9 cellular contexts compared by ENCODE assay signal in the genomic region with DNA sequence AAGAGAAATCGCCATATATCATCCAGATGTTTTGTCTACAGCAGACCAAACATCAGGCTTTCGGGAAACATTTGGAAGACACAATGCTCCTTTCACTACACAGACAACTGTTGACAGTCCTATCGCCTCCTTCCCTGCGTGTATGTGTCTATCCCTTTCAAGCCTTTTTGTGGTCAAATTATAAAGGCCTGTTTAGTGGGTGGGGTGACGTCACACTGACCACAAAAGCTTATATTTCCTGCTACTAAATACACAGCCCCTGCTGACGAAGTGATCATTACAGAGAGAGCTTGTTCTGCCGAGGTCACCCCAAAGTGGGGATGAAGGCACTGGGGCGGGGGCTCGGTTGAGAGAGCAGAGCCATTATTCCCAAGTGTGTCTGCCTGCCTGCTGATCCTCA.
DNase-seq lines count a peak whose midpoint lies in the region; ATAC-seq and TF ChIP-seq lines count a peak whose summit lies in the region.
"Had no signal": no experiment of that assay in that cellular context is flagged by ENCODE, and none has a peak within 500 bp of the region (broad histone marks: within the 10 kb centered on the region; RNA-seq: fewer than 3 reads in every experiment).

No MANE protein-coding gene starts in this region.

- H3K9me3 ChIP-seq in mammary epithelial cell (replicated peaks; ENCODE audit: insufficient read depth, low read length) = no peaks in the 10 kb centered on the region
- no peaks in the 10 kb centered on the region for H3K9me3 ChIP-seq in ovary
- no peaks in the 10 kb centered on the region for H3K9me3 ChIP-seq in right atrium auricular region

- BruUV-seq in mammary epithelial cell (replicated peaks; lab: Mats Ljungman, UMichigan) = no TSS peak

- CTCF ChIA-PET in mammary epithelial cell (lab: Charles Lee; ENCODE audit: low non-redundant PET) = interaction anchor here (0.6 kb wide), 1 partner anchor 480 kb away, joined by 12 read pairs; no protein-coding TSS in a partner anchor

- no peaks in the 10 kb centered on the region for H4K20me1 ChIP-seq in mammary epithelial cell (ENCODE audit: insufficient read depth, low read length)

- peak; percentile 55 for DNase-seq in NOMO-1 treated with DMSO at 0.1 percent for 48 hours (lab: John Stamatoyannopoulos, UW; ENCODE audit: unreplicated experiment)
- DNase-seq in NOMO-1 treated with dmso at 0.1 percent for 144 hours (lab: John Stamatoyannopoulos, UW; ENCODE audit: unreplicated experiment) = no peak
- peak; percentile 38 for DNase-seq in NCI-H774 (lab: John Stamatoyannopoulos, UW)
- DNase-seq in mammary epithelial cell = peak; percentile 91
- DNase-seq in ovary = peak in 3 of 5 donors; percentile 28 to 48 (median 46)
- DNase-seq in epidermal melanocyte (ENCODE audit: insufficient read length, low spot score) = no peak
- no peak for DNase-seq in right atrium auricular region (ENCODE audit: low spot score)

- 47% methylated on average over 8 of the region's 9 CpGs for WGBS in mammary epithelial cell (ENCODE audit: low coverage, missing lambda C conversion rate)
- 27 to 61% (median 28%) methylated on average over 9 of the region's 9 CpGs for WGBS in ovary, 3 donors

- H3K79me2 ChIP-seq in mammary epithelial cell (ENCODE audit: insufficient read depth, low read length) = no peaks in the 10 kb centered on the region

- TF ChIP-seq EP300 in ovary (IDR thresholded peaks at IDR 0.05) = no peak

- H3K27ac ChIP-seq in mammary epithelial cell (ENCODE audit: insufficient read depth, low read depth, low read length) (no peak overlapping the region), ovary (peak overlapping the region in 1 of 2 donors; percentile 22), right atrium auricular region (no peak overlapping the region)
- H3K27ac ChIP-seq: C4-2B had no signal

- dilution Hi-C loops in mammary epithelial cell (cut with HindIII; ENCODE audit: low sequenced_read_pairs) = loop anchor here (25.0 kb wide), 1 partner anchor 350 kb away; no protein-coding TSS in a partner anchor

- in situ Hi-C loops in mammary epithelial cell (cut with MboI; ENCODE audit: low sequenced_read_pairs in 2 of 2) = loop anchor here (5.0 to 25.0 kb wide), 4 partner anchors 350 to 550 kb away; a partner anchor contains a TSS

- H2AFZ ChIP-seq in mammary epithelial cell (ENCODE audit: low read depth, low read length) = peak overlapping the region; percentile 12

- intact Hi-C loops in mammary epithelial cell (cut with micrococcal nuclease) (loop anchor here (10.0 kb wide), 1 partner anchor 122 kb away; no protein-coding TSS in a partner anchor), ovary (cut with DNase I) (loop anchor here in 1 of 4 donors (5.0 kb wide), 1 partner anchor 465 kb away; a partner anchor contains a TSS)

- no peak overlapping the region for H3K9ac ChIP-seq in mammary epithelial cell (ENCODE audit: insufficient read depth, low read length)

- TF ChIP-seq CTCF in mammary epithelial cell (conservative IDR thresholded peaks at IDR 0.05 in 1 of 2, IDR thresholded peaks at IDR 0.05 in 1 of 2; ENCODE audit: extremely low read depth in 1 of 2, insufficient read depth in 1 of 2, low read depth in 1 of 2, low read length in 2 of 2) = no peak
- TF ChIP-seq CTCF in ovary (IDR thresholded peaks at IDR 0.05) = no peak
- TF ChIP-seq CTCF in right atrium auricular region (IDR thresholded peaks at IDR 0.05) = no peak

- H3K27me3 ChIP-seq in mammary epithelial cell (ENCODE audit: insufficient read depth, low read length) (no peaks in the 10 kb centered on the region), ovary (no peaks in the 10 kb centered on the region), right atrium auricular region (no peaks in the 10 kb centered on the region)

- H3K4me3 ChIP-seq in mammary epithelial cell (replicated peaks in 1 of 3; ENCODE audit: insufficient read depth in 1 of 3, low read depth in 2 of 3, low read length in 3 of 3) (no peak overlapping the region), ovary (no peak overlapping the region), right atrium auricular region (no peak overlapping the region)

- H3K36me3 ChIP-seq in mammary epithelial cell (ENCODE audit: insufficient read depth, low read length) = no peaks in the 10 kb centered on the region
- H3K36me3 ChIP-seq in ovary = no peaks in the 10 kb centered on the region
- H3K36me3 ChIP-seq in right atrium auricular region = no peaks in the 10 kb centered on the region

- peak overlapping the region; percentile 15 for H3K4me2 ChIP-seq in mammary epithelial cell (ENCODE audit: insufficient read depth, low read depth, low read length)

- H3K4me1 ChIP-seq in mammary epithelial cell (ENCODE audit: insufficient read depth, low read length) (peaks cover 17% of the 10 kb centered on the region), ovary (ENCODE audit: insufficient read depth) (peaks cover 8% of the 10 kb centered on the region), right atrium auricular region (peaks cover 0 to 8% of the 10 kb centered on the region in 2 donors)

- no peak for ATAC-seq in GM21367 (IDR thresholded peaks at IDR 0.05; ENCODE audit: unreplicated experiment)

- TF ChIP-seq POLR2A in ovary (IDR thresholded peaks at IDR 0.05) = no peak

Comparison
In these comparisons a context has a peak if more than half of its experiments do, and no peak if none do; other contexts are left out.
1. DNase-seq: peak in NOMO-1 treated with DMSO at 0.1 percent for 48 hours (single experiment), NCI-H774 (single experiment), mammary epithelial cell (single experiment) and ovary (3 of 5); none in NOMO-1 treated with dmso at 0.1 percent for 144 hours (single experiment), epidermal melanocyte (single experiment) and right atrium auricular region (single experiment).